Comparison of ENCODE assay signal across 1 cellular context in genomic region chr22:29936186-29936585, GRCh38.
TF ChIP-seq lines count a peak whose summit lies in the region.

No MANE protein-coding gene starts in this region.

TF ChIP-seq in HepG2, 621 proteins besides CTCF, POLR2A, EP300 and RAD21:
- no peak for TF ChIP-seq ZNF224 (CRISPR knock-in tag; IDR thresholded peaks at IDR 0.05)
- TF ChIP-seq JUN (CRISPR knock-in tag; IDR thresholded peaks at IDR 0.05), result no peak
- TF ChIP-seq HHEX (CRISPR knock-in tag; IDR thresholded peaks at IDR 0.05), result no peak
- TF ChIP-seq HDAC2 (CRISPR knock-in tag; IDR thresholded peaks at IDR 0.05), result no peak
- TF ChIP-seq NFAT5 (CRISPR knock-in tag; IDR thresholded peaks at IDR 0.05), result no peak
